In the genomic region with DNA sequence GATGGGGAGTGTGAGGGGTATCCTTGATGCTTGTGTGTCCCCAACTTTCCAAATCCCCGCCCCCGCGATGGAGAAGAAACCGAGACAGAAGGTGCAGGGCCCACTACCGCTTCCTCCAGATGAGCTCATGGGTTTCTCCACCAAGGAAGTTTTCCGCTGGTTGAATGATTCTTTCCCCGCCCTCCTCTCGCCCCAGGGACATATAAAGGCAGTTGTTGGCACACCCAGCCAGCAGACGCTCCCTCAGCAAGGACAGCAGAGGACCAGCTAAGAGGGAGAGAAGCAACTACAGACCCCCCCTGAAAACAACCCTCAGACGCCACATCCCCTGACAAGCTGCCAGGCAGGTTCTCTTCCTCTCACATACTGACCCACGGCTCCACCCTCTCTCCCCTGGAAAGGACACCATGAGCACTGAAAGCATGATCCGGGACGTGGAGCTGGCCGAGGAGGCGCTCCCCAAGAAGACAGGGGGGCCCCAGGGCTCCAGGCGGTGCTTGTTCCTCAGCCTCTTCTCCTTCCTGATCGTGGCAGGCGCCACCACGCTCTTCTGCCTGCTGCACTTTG, we compare ENCODE assay signal across 9 cellular contexts. TPM values are rescaled to one million over a fixed set of nuclear protein-coding genes. Genes with fewer than 3 reads are reported as not detected.
DNase-seq lines count a peak whose midpoint lies in the region; ATAC-seq, FAIRE-seq and TF ChIP-seq lines count a peak whose summit lies in the region.
"Had no signal": no experiment of that assay in that cellular context is flagged by ENCODE, and none has a peak within 500 bp of the region (broad histone marks: within the 10 kb centered on the region; RNA-seq: fewer than 3 reads in every experiment).

Gene TNF, plus strand, starts transcription at position 231 of the 567 bp plus-strand sequence. Its CDS starts 177 bp downstream, at position 408.

- H3K36me3 ChIP-seq in bronchial epithelial cell (ENCODE audit: control insufficient read depth, insufficient read depth, low read length) (no peaks in the 10 kb centered on the region), neuronal stem cell (replicated peaks in 1 of 2; ENCODE audit: control insufficient read depth in 2 of 2, insufficient read depth in 2 of 2, low read length in 2 of 2) (no peaks in the 10 kb centered on the region), upper lobe of right lung (no peaks in the 10 kb centered on the region)

- peak; percentile 71 for ATAC-seq in upper lobe of right lung
- ATAC-seq in GM21528 (IDR thresholded peaks at IDR 0.05; ENCODE audit: low FRiP score, unreplicated experiment), result no peak

- TF ChIP-seq CTCF in GM12875 (IDR thresholded peaks at IDR 0.05; ENCODE audit: borderline replicate concordance, insufficient read depth, low read depth, low read length) (no peak), bronchial epithelial cell (IDR thresholded peaks at IDR 0.05; ENCODE audit: insufficient read depth, low read length, severe bottlenecking) (no peak), upper lobe of right lung (IDR thresholded peaks at IDR 0.05) (no peak)

- H3K79me1 ChIP-seq in neuronal stem cell (ENCODE audit: low read depth, low read length), result no peaks in the 10 kb centered on the region

- H3K27me3 ChIP-seq in bronchial epithelial cell (ENCODE audit: control insufficient read depth, insufficient read depth, low read length) (no peaks in the 10 kb centered on the region), neuronal stem cell (ENCODE audit: control insufficient read depth in 3 of 3, insufficient read depth in 3 of 3, low read depth in 1 of 3, low read length in 3 of 3) (peaks cover 0 to 50% (median under 1%) of the 10 kb centered on the region in 3 experiments), upper lobe of right lung (no peaks in the 10 kb centered on the region)

- no CpG with 5 or more reads among the region's 19 CpGs for WGBS in neuronal stem cell (ENCODE audit: extremely low coverage in 2 of 2, insufficient read length in 2 of 2, insufficient replicate concordance in 1 of 2), 2 donors

- H3K4ac ChIP-seq in neuronal stem cell (ENCODE audit: low read length), result no peak within 1 kb of the TSS

- no peak within 1 kb of the TSS for H3K14ac ChIP-seq in neuronal stem cell (ENCODE audit: low read length)

- H3K4me1 ChIP-seq in neuronal stem cell (ENCODE audit: control insufficient read depth in 2 of 2, insufficient read depth in 1 of 2, low read depth in 1 of 2, low read length in 2 of 2) (peaks cover 0 to 4% of the 10 kb centered on the region in 2 donors), upper lobe of right lung (no peaks in the 10 kb centered on the region)

- H3K9me3 ChIP-seq in neuronal stem cell (replicated peaks in 1 of 2; ENCODE audit: control insufficient read depth in 2 of 2, insufficient read depth in 1 of 2, low read depth in 1 of 2, low read length in 2 of 2) (no peaks in the 10 kb centered on the region), upper lobe of right lung (no peaks in the 10 kb centered on the region)

- no peak within 1 kb of the TSS for H3K27ac ChIP-seq in neuronal stem cell (replicated peaks; ENCODE audit: low read length)
- H3K27ac ChIP-seq in upper lobe of right lung, result peak within 1 kb of the TSS; percentile 55

- no peak for FAIRE-seq in bronchial epithelial cell (lab: Jason Lieb, UNC)

- DNase-seq in T-helper 2 cell (peak; percentile 48 to 80 (median 70)), bronchial epithelial cell (ENCODE audit: low read depth) (peak; percentile 17), neuronal stem cell (ENCODE audit: low spot score) (no peak), upper lobe of right lung (peak; percentile 69), inferior parietal cortex (ENCODE audit: extremely low spot score) (no peak), epidermal melanocyte (ENCODE audit: insufficient read length, low spot score) (no peak)

- no peak within 1 kb of the TSS for H2BK5ac ChIP-seq in neuronal stem cell (ENCODE audit: low read length)

- H2BK12ac ChIP-seq in neuronal stem cell (ENCODE audit: low read length), result no peak within 1 kb of the TSS

- intact Hi-C loops in upper lobe of right lung (cut with DNase I), result no loop called here

- no peak within 1 kb of the TSS for H2BK120ac ChIP-seq in neuronal stem cell (ENCODE audit: low read depth, low read length)

- H4K8ac ChIP-seq in neuronal stem cell (ENCODE audit: low read depth, low read length), result no peak within 1 kb of the TSS

- H3K23ac ChIP-seq in neuronal stem cell (ENCODE audit: low read depth, low read length, poor library complexity), result no peak within 1 kb of the TSS

- H3K18ac ChIP-seq in neuronal stem cell (ENCODE audit: low read length), result no peak within 1 kb of the TSS

- no peak within 1 kb of the TSS for H2AFZ ChIP-seq in neuronal stem cell (ENCODE audit: low read length)

- no peak within 1 kb of the TSS for H3K4me2 ChIP-seq in neuronal stem cell (ENCODE audit: insufficient read depth, low read length, poor library complexity, severe bottlenecking)

- H3K4me3 ChIP-seq in GM12875 (ENCODE audit: low read depth, low read length), result peak within 1 kb of the TSS; percentile 64
- no peak within 1 kb of the TSS for H3K4me3 ChIP-seq in bronchial epithelial cell (ENCODE audit: low read depth, low read length)
- no peak within 1 kb of the TSS for H3K4me3 ChIP-seq in neuronal stem cell (ENCODE audit: low read length in 2 of 2)
- H3K4me3 ChIP-seq in upper lobe of right lung, result peak within 1 kb of the TSS; percentile 48

- H4K91ac ChIP-seq in neuronal stem cell (ENCODE audit: low read depth, low read length, poor library complexity), result no peak within 1 kb of the TSS

- peak within 1 kb of the TSS; percentile 19 for H2AK5ac ChIP-seq in neuronal stem cell (ENCODE audit: low read depth, low read length)

- no peak within 1 kb of the TSS for H3K9ac ChIP-seq in neuronal stem cell (ENCODE audit: low read depth, low read length, poor library complexity)

- H2BK15ac ChIP-seq in neuronal stem cell (ENCODE audit: low read length), result no peak within 1 kb of the TSS

RNA-seq across cellular contexts. Expression of gene TNF, which starts in this region (rescaled TPM):
- not detected in 2 replicates for total RNA-seq in bronchial epithelial cell
- polyA plus RNA-seq in neuronal stem cell (2013, experiment 1 of 2), result 0.03 TPM
- polyA plus RNA-seq in neuronal stem cell (2013, experiment 2 of 2), result 0.01 TPM
- total RNA-seq in upper lobe of right lung, result 2.4 TPM
- total RNA-seq: fibroblast of lung had no signal
- polyA plus RNA-seq: fibroblast of lung had no signal

Comparison
In these comparisons a context has a peak if more than half of its experiments do, and no peak if none do; other contexts are left out.
1. Peak in DNase-seq in bronchial epithelial cell; RNA of the gene not detected or under 1 TPM.
2. H3K4me3 ChIP-seq: peak in GM12875 (single experiment) and upper lobe of right lung (single experiment); none in bronchial epithelial cell (single experiment) and neuronal stem cell (0 of 2).
3. DNase-seq: peak in T-helper 2 cell (5 of 5) and upper lobe of right lung (single experiment); none in neuronal stem cell (single experiment), inferior parietal cortex (single experiment) and epidermal melanocyte (single experiment).